In the genomic region with DNA sequence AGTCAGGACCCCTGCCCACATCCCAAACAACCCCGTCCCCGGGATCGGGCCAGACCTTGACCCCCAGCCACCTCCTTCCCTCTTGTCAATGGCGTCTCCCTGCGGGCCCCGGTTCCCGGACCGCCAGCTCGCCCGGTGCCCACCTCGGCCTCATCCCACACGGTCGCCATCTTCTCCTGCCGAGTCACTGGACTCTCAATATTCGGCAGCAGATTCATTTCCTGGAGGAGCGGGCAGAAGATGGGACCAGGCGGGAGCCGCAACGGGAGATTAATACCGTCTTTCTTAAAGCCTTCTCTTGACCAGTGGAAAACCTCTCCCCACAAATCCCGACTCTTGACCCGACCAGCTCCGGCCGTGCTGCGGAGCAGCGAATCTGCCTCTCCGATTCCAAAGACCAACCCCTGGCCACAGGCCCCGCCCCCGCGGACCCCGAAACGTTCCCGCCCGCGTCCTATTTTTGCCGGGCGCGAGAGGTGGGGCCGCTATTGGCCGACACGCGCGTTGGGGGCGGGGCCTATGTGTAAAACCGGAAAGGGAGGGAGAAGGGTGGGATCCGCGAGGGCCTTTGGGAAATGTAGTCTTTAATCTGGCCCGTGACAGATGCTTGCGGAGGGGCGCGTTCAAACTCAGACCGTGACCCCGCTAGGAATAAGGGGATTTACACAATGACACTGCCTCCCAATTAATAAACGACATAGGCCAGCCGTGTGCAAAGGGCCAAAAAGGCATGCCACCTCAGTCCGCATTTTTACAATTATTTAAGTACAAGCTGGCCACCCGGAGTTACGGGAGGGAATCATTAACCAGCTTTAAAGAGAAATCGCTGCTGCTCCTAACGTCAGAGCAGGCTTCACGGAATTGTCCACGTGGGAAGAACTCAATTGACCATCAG, we compare ENCODE assay signal across 8 cellular contexts. TPM values are rescaled to one million over a fixed set of nuclear protein-coding genes. Genes with fewer than 3 reads are reported as not detected.
DNase-seq lines count a peak whose midpoint lies in the region; ATAC-seq and TF ChIP-seq lines count a peak whose summit lies in the region.

A gene (minus strand): TSS at position 378 of the 895 bp plus-strand sequence. CDS start 160 bp downstream, at position 218.

- TF ChIP-seq POLR2A in vagina (IDR thresholded peaks at IDR 0.05): peak in 1 of 2 donors; percentile 29

- no peaks in the 10 kb centered on the region for H3K27me3 Mint-ChIP-seq in T-helper 2 cell treated with Interferon-gamma antibody and Interleukin-4, amounts not matched to agents 5 μg/mL and 100 μg/mL, for 36 hours (ENCODE audit: low read depth)

- H3K4me3 ChIP-seq in ascending aorta (peak within 1 kb of the TSS; percentile 74 to 97), right atrium auricular region (peak within 1 kb of the TSS; percentile 74 to 93), vagina (peak within 1 kb of the TSS; percentile 80 to 86)

- H3K9me3 ChIP-seq in ascending aorta (no peaks in the 10 kb centered on the region), right atrium auricular region (no peaks in the 10 kb centered on the region), vagina (no peaks in the 10 kb centered on the region)

- intact Hi-C loops in ascending aorta (cut with DNase I): loop anchor here (1.0 to 5.0 kb wide), 4 partner anchors 10 to 249 kb away; a partner anchor contains a TSS
- intact Hi-C loops in vagina (cut with DNase I): no loop called here

- no peaks in the 10 kb centered on the region for H3K27me3 ChIP-seq in ascending aorta
- H3K27me3 ChIP-seq in right atrium auricular region: no peaks in the 10 kb centered on the region
- no peaks in the 10 kb centered on the region for H3K27me3 ChIP-seq in vagina

- H3K4me1 ChIP-seq in ascending aorta: peaks cover 9 to 14% of the 10 kb centered on the region in 2 donors
- H3K4me1 ChIP-seq in right atrium auricular region: peaks cover 0 to 16% of the 10 kb centered on the region in 2 donors
- peaks cover 21% of the 10 kb centered on the region for H3K4me1 ChIP-seq in vagina

- no peak for TF ChIP-seq CTCF in ascending aorta (IDR thresholded peaks at IDR 0.05)
- TF ChIP-seq CTCF in right atrium auricular region (IDR thresholded peaks at IDR 0.05): no peak
- TF ChIP-seq CTCF in vagina (IDR thresholded peaks at IDR 0.05): no peak

- H3K27ac Mint-ChIP-seq in T-helper 2 cell treated with Interferon-gamma antibody and Interleukin-4, amounts not matched to agents 5 μg/mL and 100 μg/mL, for 36 hours: peak within 1 kb of the TSS; percentile 99

- ATAC-seq in GM18502 (IDR thresholded peaks at IDR 0.05; ENCODE audit: poor library complexity, unreplicated experiment) (peak; percentile 90), HG02970 (IDR thresholded peaks at IDR 0.05; ENCODE audit: low FRiP score, unreplicated experiment) (peak; percentile 86)

- peaks cover 40% of the 10 kb centered on the region for H3K36me3 Mint-ChIP-seq in T-helper 2 cell treated with Interferon-gamma antibody and Interleukin-4, amounts not matched to agents 5 μg/mL and 100 μg/mL, for 36 hours (ENCODE audit: low read depth)

- H3K9me3 Mint-ChIP-seq in T-helper 2 cell treated with Interferon-gamma antibody and Interleukin-4, amounts not matched to agents 5 μg/mL and 100 μg/mL, for 36 hours: no peaks in the 10 kb centered on the region

- H3K36me3 ChIP-seq in ascending aorta: peaks cover 33 to 34% of the 10 kb centered on the region in 2 donors
- H3K36me3 ChIP-seq in right atrium auricular region: peaks cover 34% of the 10 kb centered on the region
- peaks cover 0 to 32% of the 10 kb centered on the region in 2 donors for H3K36me3 ChIP-seq in vagina

- peak within 1 kb of the TSS; percentile 99 for H3K4me3 Mint-ChIP-seq in T-helper 2 cell treated with Interferon-gamma antibody and Interleukin-4, amounts not matched to agents 5 μg/mL and 100 μg/mL, for 36 hours

- DNase-seq in NCI-H1930 (lab: John Stamatoyannopoulos, UW) (peak; percentile 98 to 99), ascending aorta (ENCODE audit: low spot score in 2 of 2) (peak; percentile 90 to 99), right atrium auricular region (ENCODE audit: low spot score) (peak; percentile 99), putamen (ENCODE audit: low spot score) (peak; percentile 97), vagina (ENCODE audit: extremely low spot score in 2 of 2) (peak; percentile 96)
- peak; percentile 97 for DNase-seq in T-helper 2 cell treated with Interferon-gamma antibody and Interleukin-4, amounts not matched to agents 5 μg/mL and 100 μg/mL, for 36 hours (ENCODE audit: low spot score)

- peak within 1 kb of the TSS; percentile 85 to 92 for H3K27ac ChIP-seq in ascending aorta
- peak within 1 kb of the TSS; percentile 86 to 95 for H3K27ac ChIP-seq in right atrium auricular region
- H3K27ac ChIP-seq in vagina: peak within 1 kb of the TSS; percentile 86

- H3K4me1 Mint-ChIP-seq in T-helper 2 cell treated with Interferon-gamma antibody and Interleukin-4, amounts not matched to agents 5 μg/mL and 100 μg/mL, for 36 hours (ENCODE audit: low read depth): peaks cover 18% of the 10 kb centered on the region

RNA-seq across cellular contexts. Expression of the gene that starts here (rescaled TPM):
- total RNA-seq in ascending aorta (34.8 TPM), right atrium auricular region (100 to 1,000 TPM; 130 to 177 TPM), vagina (89.6 TPM)

Comparison
In these comparisons a context has a peak if more than half of its experiments do, and no peak if none do; other contexts are left out.
1. Peak in every context shown above with its lines: DNase-seq, ATAC-seq, H3K4me3 ChIP-seq and H3K27ac ChIP-seq.